14 cellular contexts compared by ENCODE assay signal in genomic region chr2:43210125-43210466, GRCh38. TPM values are rescaled to one million over a fixed set of nuclear protein-coding genes. Genes with fewer than 3 reads are reported as not detected.
DNase-seq lines count a peak whose midpoint lies in the region; FAIRE-seq and TF ChIP-seq lines count a peak whose summit lies in the region.
"Had no signal": no experiment of that assay in that cellular context is flagged by ENCODE, and none has a peak within 500 bp of the region (broad histone marks: within the 10 kb centered on the region; RNA-seq: fewer than 3 reads in every experiment).

No MANE protein-coding gene starts in this region.

- no peak overlapping the region for H3K27ac ChIP-seq in astrocyte (ENCODE audit: low read depth, low read length)
- H3K27ac ChIP-seq: GM23248 had no signal

- no peaks in the 10 kb centered on the region for H3K9me3 Mint-ChIP-seq in activated T-cell treated with anti-CD3 and anti-CD28 coated beads, Interleukin-2, amount 50 U/mL, for 24 hours
- H3K9me3 Mint-ChIP-seq in astrocyte (ENCODE audit: unreplicated experiment) (no peaks in the 10 kb centered on the region), type B pancreatic cell (no peaks in the 10 kb centered on the region)

- no peak for FAIRE-seq in astrocyte (lab: Jason Lieb, UNC)
- FAIRE-seq: keratinocyte, TTC549, urothelium cell line had no signal

- no peaks in the 10 kb centered on the region for H3K27me3 Mint-ChIP-seq in activated T-cell treated with anti-CD3 and anti-CD28 coated beads, Interleukin-2, amount 50 U/mL, for 24 hours
- H3K27me3 Mint-ChIP-seq in astrocyte (ENCODE audit: low read depth, unreplicated experiment), result peaks cover 26% of the 10 kb centered on the region
- H3K27me3 Mint-ChIP-seq in type B pancreatic cell, result no peaks in the 10 kb centered on the region
- H3K27me3 Mint-ChIP-seq: activated CD8-positive, alpha-beta memory T cell treated with anti-CD3 and anti-CD28 coated beads, Interleukin-2, amount 10 ng/mL, durations not matched to agents 7 days and 5 days had no signal

- H3K9ac ChIP-seq in astrocyte (ENCODE audit: low read length) (no peak overlapping the region), mucosa of stomach (ENCODE audit: low read length) (peak overlapping the region; percentile 41)
- H3K9ac ChIP-seq: GM23248 had no signal

- no peaks in the 10 kb centered on the region for H4K20me1 ChIP-seq in astrocyte (ENCODE audit: insufficient read depth, low read length)

- no peaks in the 10 kb centered on the region for H3K36me3 Mint-ChIP-seq in activated T-cell treated with anti-CD3 and anti-CD28 coated beads, Interleukin-2, amount 50 U/mL, for 24 hours (ENCODE audit: low read depth)
- H3K36me3 Mint-ChIP-seq in astrocyte (ENCODE audit: low read depth, unreplicated experiment) (no peaks in the 10 kb centered on the region), type B pancreatic cell (no peaks in the 10 kb centered on the region)
- H3K36me3 Mint-ChIP-seq: activated CD8-positive, alpha-beta memory T cell treated with anti-CD3 and anti-CD28 coated beads, Interleukin-2, amount 10 ng/mL, durations not matched to agents 7 days and 5 days had no signal

- H3K4me3 ChIP-seq in astrocyte (ENCODE audit: insufficient read depth, low read depth, low read length) (no peak overlapping the region), mucosa of stomach (ENCODE audit: low read length) (no peak overlapping the region)
- H3K4me3 ChIP-seq: GM23248 had no signal

- H3K4me2 ChIP-seq in astrocyte (ENCODE audit: low read length), result no peak overlapping the region

- no peak for DNase-seq in activated T-cell treated with anti-CD3 and anti-CD28 coated beads, Interleukin-2, amount 50 U/mL, for 24 hours
- no peak for DNase-seq in activated T-cell treated with anti-CD3 and anti-CD28 coated beads, Interleukin-2, amount 50 U/mL, for 48 hours
- DNase-seq in astrocyte (ENCODE audit: low read depth) (no peak), type B pancreatic cell (ENCODE audit: extremely low spot score, unreplicated experiment) (no peak), NCI-H2227 (lab: John Stamatoyannopoulos, UW; ENCODE audit: unreplicated experiment) (no peak), kidney tubule cell (ENCODE audit: low spot score) (no peak), NOMO-1 treated with DMSO at 0.1 percent for 48 hours (lab: John Stamatoyannopoulos, UW; ENCODE audit: unreplicated experiment) (no peak)
- DNase-seq: activated CD8-positive, alpha-beta memory T cell treated with anti-CD3 and anti-CD28 coated beads, Interleukin-2, amount 10 ng/mL, durations not matched to agents 7 days and 5 days; DMS153 had no signal

- no peak overlapping the region for H2AFZ ChIP-seq in astrocyte (ENCODE audit: low read depth, low read length)
- H2AFZ ChIP-seq: GM23248 had no signal

- H3K9me3 ChIP-seq in astrocyte (ENCODE audit: insufficient read depth, low read depth, low read length), result no peaks in the 10 kb centered on the region
- no peaks in the 10 kb centered on the region for H3K9me3 ChIP-seq in mucosa of stomach (ENCODE audit: control insufficient read depth, low read length)

- H3K36me3 ChIP-seq in astrocyte (ENCODE audit: insufficient read depth, low read length) (no peaks in the 10 kb centered on the region), mucosa of stomach (ENCODE audit: control insufficient read depth, insufficient read depth, low read length) (no peaks in the 10 kb centered on the region)

- H3K27ac Mint-ChIP-seq in activated T-cell treated with anti-CD3 and anti-CD28 coated beads, Interleukin-2, amount 50 U/mL, for 24 hours, result peak overlapping the region; percentile 44
- H3K27ac Mint-ChIP-seq in astrocyte (ENCODE audit: unreplicated experiment), result no peak overlapping the region
- H3K27ac Mint-ChIP-seq in type B pancreatic cell, result peak overlapping the region; percentile 12
- H3K27ac Mint-ChIP-seq: activated CD8-positive, alpha-beta memory T cell treated with anti-CD3 and anti-CD28 coated beads, Interleukin-2, amount 10 ng/mL, durations not matched to agents 7 days and 5 days had no signal

- H3K79me2 ChIP-seq in astrocyte (ENCODE audit: insufficient read depth, low read length), result no peaks in the 10 kb centered on the region

- no peak overlapping the region for H3K4me3 Mint-ChIP-seq in activated T-cell treated with anti-CD3 and anti-CD28 coated beads, Interleukin-2, amount 50 U/mL, for 24 hours
- H3K4me3 Mint-ChIP-seq in astrocyte (ENCODE audit: unreplicated experiment), result peak overlapping the region; percentile 21
- no peak overlapping the region for H3K4me3 Mint-ChIP-seq in type B pancreatic cell
- H3K4me3 Mint-ChIP-seq: activated CD8-positive, alpha-beta memory T cell treated with anti-CD3 and anti-CD28 coated beads, Interleukin-2, amount 10 ng/mL, durations not matched to agents 7 days and 5 days had no signal

- H3K4me1 ChIP-seq in astrocyte (ENCODE audit: insufficient read depth, low read length) (no peaks in the 10 kb centered on the region), mucosa of stomach (ENCODE audit: control insufficient read depth, insufficient read depth, low read length) (peaks cover 44% of the 10 kb centered on the region)

- no peak for TF ChIP-seq CTCF in astrocyte (IDR thresholded peaks at IDR 0.05; ENCODE audit: insufficient read depth, low read depth, low read length)
- no peak for TF ChIP-seq CTCF in type B pancreatic cell (conservative IDR thresholded peaks at IDR 0.05)

- H3K27me3 ChIP-seq in astrocyte (ENCODE audit: insufficient read depth, low read length), result no peaks in the 10 kb centered on the region
- no peaks in the 10 kb centered on the region for H3K27me3 ChIP-seq in mucosa of stomach (ENCODE audit: control insufficient read depth, insufficient read depth, low read length)

- peaks cover 32% of the 10 kb centered on the region for H3K4me1 Mint-ChIP-seq in activated T-cell treated with anti-CD3 and anti-CD28 coated beads, Interleukin-2, amount 50 U/mL, for 24 hours (ENCODE audit: low read depth)
- H3K4me1 Mint-ChIP-seq in astrocyte (ENCODE audit: low read depth, unreplicated experiment) (peaks cover 2% of the 10 kb centered on the region), type B pancreatic cell (ENCODE audit: unreplicated experiment) (peaks cover 37% of the 10 kb centered on the region)

RNA-seq across cellular contexts. Expression of gene ZFP36L2, which starts 16.3 kb away (rescaled TPM):
- total RNA-seq in astrocyte (44.5 and 49.5 TPM in 2 replicates), type B pancreatic cell (ENCODE audit: low replicate concordance) (198 and 437 TPM in 2 replicates)
